Comparison of ENCODE assay signal across 20 cellular contexts in the genomic region with DNA sequence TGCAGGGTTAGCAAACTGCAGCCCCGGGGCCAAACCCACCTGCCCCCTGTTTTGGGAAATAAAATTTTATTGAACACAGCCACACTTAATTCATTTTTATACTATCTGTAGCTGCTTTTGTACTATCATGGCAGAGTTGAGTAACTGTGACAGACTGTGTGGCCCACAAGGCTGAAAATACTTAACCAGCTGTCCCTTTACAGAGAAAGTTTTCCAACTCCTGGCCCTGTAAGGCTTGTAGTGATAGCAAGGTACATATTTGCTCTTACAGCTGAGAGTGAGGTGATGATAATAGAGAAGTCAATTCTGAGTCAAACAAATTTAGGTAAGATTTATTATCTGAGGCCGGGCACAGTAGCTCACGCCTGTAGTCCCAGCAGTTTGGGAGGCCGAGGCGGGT.
DNase-seq lines count a peak whose midpoint lies in the region; ATAC-seq and TF ChIP-seq lines count a peak whose summit lies in the region.
"Had no signal": no experiment of that assay in that cellular context is flagged by ENCODE, and none has a peak within 500 bp of the region (broad histone marks: within the 10 kb centered on the region; RNA-seq: fewer than 3 reads in every experiment).

No MANE protein-coding gene starts in this region.

- intact Hi-C loops in left ventricle myocardium superior (cut with micrococcal nuclease) (no loop called here), left cardiac atrium (cut with DNase I) (no loop called here)

- H3K36me3 ChIP-seq in ectodermal cell (ENCODE audit: control insufficient read depth, insufficient read depth, low read length), result no peaks in the 10 kb centered on the region
- H3K36me3 ChIP-seq: BE2C, MG63 had no signal

- no peaks in the 10 kb centered on the region for H3K4me1 ChIP-seq in ectodermal cell (ENCODE audit: control insufficient read depth, insufficient read depth, low read length)
- H3K4me1 ChIP-seq: BE2C had no signal

- H3K4me3 ChIP-seq in ectodermal cell (ENCODE audit: insufficient read depth, low read depth, low read length), result no peak overlapping the region
- H3K4me3 ChIP-seq: MG63 had no signal

- H3K27ac ChIP-seq in ectodermal cell (ENCODE audit: insufficient read depth, low read depth, low read length, poor library complexity, severe bottlenecking), result peak overlapping the region; percentile 16
- H3K27ac ChIP-seq: 22Rv1, RWPE1 had no signal

- no peaks in the 10 kb centered on the region for H3K9me3 ChIP-seq in ectodermal cell (ENCODE audit: control insufficient read depth, low read length)
- H3K9me3 ChIP-seq: BE2C, MG63 had no signal

- H3K27me3 ChIP-seq in ectodermal cell (ENCODE audit: control insufficient read depth, insufficient read depth, low read length, poor library complexity, severe bottlenecking), result no peaks in the 10 kb centered on the region
- H3K27me3 ChIP-seq: BE2C, MG63 had no signal

- 90 to 98% methylated on average over 5 of the region's 5 CpGs for WGBS in ectodermal cell, 2 experiments

- DNase-seq in DMS 273 (lab: John Stamatoyannopoulos, UW; ENCODE audit: unreplicated experiment) (peak; percentile 5), DMS 273 treated with DMSO at 0.1 percent for 48 hours (lab: John Stamatoyannopoulos, UW) (no peak), left ventricle myocardium superior (no peak), left cardiac atrium (no peak), T-helper 2 cell (no peak)
- DNase-seq: BE2C; CD4-positive, alpha-beta T cell; HFFc6; Karpas-422; MG63; NCI-H2029; NCI-H2227 treated with DMSO at 0.1 percent for 48 hours; NCI-H526; PC-3; T-cell had no signal

- ATAC-seq in left ventricle myocardium superior (peak; percentile 62), left cardiac atrium (no peak), SK-N-SH treated with all-trans-retinoic acid at 6 μM for 48 hours (no peak), HG03159 (IDR thresholded peaks at IDR 0.05; ENCODE audit: unreplicated experiment) (no peak)
- ATAC-seq: PC-3, T-cell had no signal

TF ChIP-seq in SK-N-SH treated with all-trans-retinoic acid at 6 μM for 48 hours, 23 proteins besides CTCF, POLR2A, EP300 and RAD21:
- TF ChIP-seq, protein P1, sequence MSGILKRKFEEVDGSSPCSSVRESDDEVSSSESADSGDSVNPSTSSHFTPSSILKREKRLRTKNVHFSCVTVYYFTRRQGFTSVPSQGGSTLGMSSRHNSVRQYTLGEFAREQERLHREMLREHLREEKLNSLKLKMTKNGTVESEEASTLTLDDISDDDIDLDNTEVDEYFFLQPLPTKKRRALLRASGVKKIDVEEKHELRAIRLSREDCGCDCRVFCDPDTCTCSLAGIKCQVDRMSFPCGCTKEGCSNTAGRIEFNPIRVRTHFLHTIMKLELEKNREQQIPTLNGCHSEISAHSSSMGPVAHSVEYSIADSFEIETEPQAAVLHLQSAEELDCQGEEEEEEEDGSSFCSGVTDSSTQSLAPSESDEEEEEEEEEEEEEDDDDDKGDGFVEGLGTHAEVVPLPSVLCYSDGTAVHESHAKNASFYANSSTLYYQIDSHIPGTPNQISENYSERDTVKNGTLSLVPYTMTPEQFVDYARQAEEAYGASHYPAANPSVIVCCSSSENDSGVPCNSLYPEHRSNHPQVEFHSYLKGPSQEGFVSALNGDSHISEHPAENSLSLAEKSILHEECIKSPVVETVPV (CRISPR knock-in tag; IDR thresholded peaks at IDR 0.05), result no peak
- TF ChIP-seq, protein P2, sequence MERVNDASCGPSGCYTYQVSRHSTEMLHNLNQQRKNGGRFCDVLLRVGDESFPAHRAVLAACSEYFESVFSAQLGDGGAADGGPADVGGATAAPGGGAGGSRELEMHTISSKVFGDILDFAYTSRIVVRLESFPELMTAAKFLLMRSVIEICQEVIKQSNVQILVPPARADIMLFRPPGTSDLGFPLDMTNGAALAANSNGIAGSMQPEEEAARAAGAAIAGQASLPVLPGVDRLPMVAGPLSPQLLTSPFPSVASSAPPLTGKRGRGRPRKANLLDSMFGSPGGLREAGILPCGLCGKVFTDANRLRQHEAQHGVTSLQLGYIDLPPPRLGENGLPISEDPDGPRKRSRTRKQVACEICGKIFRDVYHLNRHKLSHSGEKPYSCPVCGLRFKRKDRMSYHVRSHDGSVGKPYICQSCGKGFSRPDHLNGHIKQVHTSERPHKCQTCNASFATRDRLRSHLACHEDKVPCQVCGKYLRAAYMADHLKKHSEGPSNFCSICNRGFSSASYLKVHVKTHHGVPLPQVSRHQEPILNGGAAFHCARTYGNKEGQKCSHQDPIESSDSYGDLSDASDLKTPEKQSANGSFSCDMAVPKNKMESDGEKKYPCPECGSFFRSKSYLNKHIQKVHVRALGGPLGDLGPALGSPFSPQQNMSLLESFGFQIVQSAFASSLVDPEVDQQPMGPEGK (CRISPR knock-in tag; IDR thresholded peaks at IDR 0.05; ENCODE audit: borderline replicate concordance), result no peak
- TF ChIP-seq TCF4 (CRISPR knock-in tag; IDR thresholded peaks at IDR 0.05; ENCODE audit: borderline replicate concordance) (no peak), PPARA (CRISPR knock-in tag; IDR thresholded peaks at IDR 0.05; ENCODE audit: borderline replicate concordance) (no peak), ESRRG (CRISPR knock-in tag; IDR thresholded peaks at IDR 0.05) (no peak), SNAI2 (CRISPR knock-in tag; IDR thresholded peaks at IDR 0.05) (no peak)
